ENCODE assay signal across 27 cellular contexts in the genomic region with DNA sequence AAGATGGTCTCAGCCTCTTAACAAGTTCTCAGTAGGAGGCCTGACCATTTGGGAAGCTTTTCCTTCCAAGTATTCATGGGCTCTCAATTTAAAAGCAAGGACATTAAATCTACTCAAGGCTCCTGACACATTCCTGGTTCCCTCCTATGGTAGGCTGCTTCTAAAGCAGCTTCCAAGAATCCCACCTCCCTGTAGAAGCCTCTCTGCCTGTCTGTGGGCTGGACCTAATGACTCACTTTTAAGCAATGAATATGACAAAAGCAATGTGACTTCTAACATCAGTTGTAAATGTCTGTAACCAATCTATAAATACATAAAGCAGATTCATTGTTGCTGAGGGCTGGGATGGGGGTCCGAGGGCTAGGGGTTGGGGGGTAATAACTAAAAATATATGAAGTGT.
DNase-seq lines count a peak whose midpoint lies in the region; ATAC-seq and TF ChIP-seq lines count a peak whose summit lies in the region.
"Had no signal": no experiment of that assay in that cellular context is flagged by ENCODE, and none has a peak within 500 bp of the region (broad histone marks: within the 10 kb centered on the region; RNA-seq: fewer than 3 reads in every experiment).

No MANE protein-coding gene starts in this region.

- in situ Hi-C loops in GM23248 (cut with MboI): no loop called here

- no peaks in the 10 kb centered on the region for H3K27me3 Mint-ChIP-seq in nephron (ENCODE audit: low read depth)
- H3K27me3 Mint-ChIP-seq: activated CD4-positive, alpha-beta memory T cell treated with anti-CD3 and anti-CD28 coated beads for 36 hours; CD4-positive, CD25-positive, alpha-beta regulatory T cell had no signal

- H3K27me3 ChIP-seq in GM23248 (replicated peaks; ENCODE audit: insufficient read depth) (no peaks in the 10 kb centered on the region), sigmoid colon (no peaks in the 10 kb centered on the region), upper lobe of right lung (no peaks in the 10 kb centered on the region)
- H3K27me3 ChIP-seq: cardiac muscle cell, gastrocnemius medialis, MG63, neural progenitor cell, vagina had no signal

- no peaks in the 10 kb centered on the region for H3F3A ChIP-seq in GM23248 (ENCODE audit: insufficient read depth)

- TF ChIP-seq EP300 in sigmoid colon (IDR thresholded peaks at IDR 0.05): no peak

- no peak overlapping the region for H3K4me3 Mint-ChIP-seq in nephron
- H3K4me3 Mint-ChIP-seq: activated CD4-positive, alpha-beta memory T cell treated with anti-CD3 and anti-CD28 coated beads for 36 hours; CD4-positive, CD25-positive, alpha-beta regulatory T cell; neural progenitor cell had no signal

- H3K4me3 ChIP-seq in GM23248: no peak overlapping the region
- no peak overlapping the region for H3K4me3 ChIP-seq in fibroblast of pulmonary artery (replicated peaks; ENCODE audit: low read depth, low read length)
- no peak overlapping the region for H3K4me3 ChIP-seq in sigmoid colon
- no peak overlapping the region for H3K4me3 ChIP-seq in upper lobe of right lung
- H3K4me3 ChIP-seq: cardiac muscle cell, gastrocnemius medialis, MG63, mucosa of descending colon, neural progenitor cell, thoracic aorta, vagina had no signal

- H4K20me1 ChIP-seq in GM23248 (ENCODE audit: insufficient read depth): no peaks in the 10 kb centered on the region

- H3K9ac ChIP-seq in GM23248: no peak overlapping the region
- H3K9ac ChIP-seq: neural progenitor cell had no signal

- H3K9me3 ChIP-seq in GM23248 (ENCODE audit: low read depth): no peaks in the 10 kb centered on the region
- no peaks in the 10 kb centered on the region for H3K9me3 ChIP-seq in sigmoid colon
- no peaks in the 10 kb centered on the region for H3K9me3 ChIP-seq in upper lobe of right lung
- H3K9me3 ChIP-seq: gastrocnemius medialis, MG63, mucosa of descending colon, thoracic aorta, vagina had no signal

- H3K4me1 ChIP-seq in GM23248 (ENCODE audit: insufficient read depth): peaks cover 3% of the 10 kb centered on the region; the same call in 1 of the 2 replicates
- no peaks in the 10 kb centered on the region for H3K4me1 ChIP-seq in sigmoid colon
- no peaks in the 10 kb centered on the region for H3K4me1 ChIP-seq in upper lobe of right lung
- H3K4me1 ChIP-seq: gastrocnemius medialis, neural progenitor cell, vagina had no signal

- H3K27ac ChIP-seq in GM23248: no peak overlapping the region
- H3K27ac ChIP-seq in sigmoid colon: no peak overlapping the region
- no peak overlapping the region for H3K27ac ChIP-seq in upper lobe of right lung
- H3K27ac ChIP-seq: cardiac muscle cell, gastrocnemius medialis, neural progenitor cell, thoracic aorta, vagina had no signal

- H3K9me3 Mint-ChIP-seq in nephron: peaks cover 12% of the 10 kb centered on the region

- intact Hi-C loops in sigmoid colon (cut with DNase I) (no loop called here), upper lobe of right lung (cut with DNase I) (no loop called here)

- H3K36me3 ChIP-seq in GM23248 (ENCODE audit: low read depth) (no peaks in the 10 kb centered on the region), sigmoid colon (no peaks in the 10 kb centered on the region), upper lobe of right lung (no peaks in the 10 kb centered on the region)
- H3K36me3 ChIP-seq: cardiac muscle cell, gastrocnemius medialis, MG63, neural progenitor cell, thoracic aorta, vagina had no signal

- H3K79me2 ChIP-seq in GM23248 (ENCODE audit: insufficient read depth): no peaks in the 10 kb centered on the region

- no peaks in the 10 kb centered on the region for H3K9me2 ChIP-seq in GM23248 (ENCODE audit: insufficient read depth)

- TF ChIP-seq CTCF in fibroblast of pulmonary artery (IDR thresholded peaks at IDR 0.05; ENCODE audit: low read length, missing control alignments): no peak
- TF ChIP-seq CTCF in nephron (IDR thresholded peaks at IDR 0.05; ENCODE audit: unreplicated experiment in 3 of 3): no peak
- no peak for TF ChIP-seq CTCF in sigmoid colon (IDR thresholded peaks at IDR 0.05)
- no peak for TF ChIP-seq CTCF in upper lobe of right lung (IDR thresholded peaks at IDR 0.05)

- 0% methylated on average over 1 of the region's 1 CpG; no CpG with 5 or more reads in 1 of the 2 experiments for WGBS in GM23248 (ENCODE audit: low coverage in 1 of 2, low lambda C conversion rate in 2 of 2, missing lambda C conversion rate in 2 of 2), 2 experiments
- 62 to 70% methylated on average over 1 of the region's 1 CpG for WGBS in sigmoid colon, 2 donors

- ATAC-seq in GM19328 (IDR thresholded peaks at IDR 0.05; ENCODE audit: unreplicated experiment): no peak
- ATAC-seq in upper lobe of right lung: no peak
- ATAC-seq: gastrocnemius medialis; HCT116; mucosa of descending colon; sciatic nerve; stimulated activated naive CD8-positive, alpha-beta T cell treated with anti-CD3 and anti-CD28 coated beads, Interleukin-15, Interleukin-2, amounts not matched to agents 100 U/mL and 50 U/mL, for 24 hours had no signal

- H3K36me3 Mint-ChIP-seq in nephron (ENCODE audit: low read depth): no peaks in the 10 kb centered on the region
- H3K36me3 Mint-ChIP-seq: CD4-positive, CD25-positive, alpha-beta regulatory T cell had no signal

- H3K4me1 Mint-ChIP-seq in nephron: peaks cover 30% of the 10 kb centered on the region

- DNase-seq in GM23248 (peak; percentile 53), amniotic stem cell (lab: John Stamatoyannopoulos, UW) (peak; percentile 4), fibroblast of pulmonary artery (ENCODE audit: low read depth) (peak; percentile 35), sigmoid colon (no peak), upper lobe of right lung (no peak)
- no peak for DNase-seq in activated T-cell treated with anti-CD3 and anti-CD28 coated beads, Interleukin-2, amount 50 U/mL, for 1 hour
- DNase-seq: activated CD4-positive, alpha-beta memory T cell treated with anti-CD3 and anti-CD28 coated beads for 36 hours; activated effector memory CD4-positive, alpha-beta T cell treated with anti-CD3 and anti-CD28 coated beads, Interleukin-2, amount 50 U/mL, for 16 hours; CD4-positive, CD25-positive, alpha-beta regulatory T cell; gastrocnemius medialis; MG63; mucosa of descending colon; NCI-H1417 treated with DMSO at 0.1 percent for 48 hours; NCI-H2081 treated with DMSO at 0.1 percent for 48 hours; NCI-H446 treated with DMSO at 0.1 percent for 48 hours; OCI-M1; Right ventricle myocardium superior; stimulated activated CD4-positive, alpha-beta T cell treated with anti-CD3 and anti-CD28 coated beads, Interleukin-15, amount 100 ng/mL, for 24 hours; stimulated activated naive CD8-positive, alpha-beta T cell treated with anti-CD3 and anti-CD28 coated beads, Interleukin-15, Interleukin-2, amounts not matched to agents 100 U/mL and 50 U/mL, for 24 hours had no signal

- H3K27ac Mint-ChIP-seq in nephron: peak overlapping the region in 2 of 3 experiments; percentile 82 to 88
- H3K27ac Mint-ChIP-seq: neural progenitor cell had no signal

- no peak overlapping the region for H3K4me2 ChIP-seq in GM23248 (ENCODE audit: unreplicated experiment)
- H3K4me2 ChIP-seq: neural progenitor cell had no signal

- TF ChIP-seq POLR2A in sigmoid colon (IDR thresholded peaks at IDR 0.05): no peak

- no peak overlapping the region for H2AFZ ChIP-seq in GM23248
- H2AFZ ChIP-seq: neural progenitor cell had no signal

Comparison
In these comparisons a context has a peak if more than half of its experiments do, and no peak if none do; other contexts are left out.
1. DNase-seq: peak in GM23248 (single experiment), amniotic stem cell (single experiment) and fibroblast of pulmonary artery (single experiment); none in activated T-cell treated with anti-CD3 and anti-CD28 coated beads, Interleukin-2, amount 50 U/mL, for 1 hour (single experiment), sigmoid colon (single experiment) and upper lobe of right lung (single experiment).